Comparison of ENCODE assay signal across 8 cellular contexts in genomic region chr7:128830231-128831177, GRCh38. TPM values are rescaled to one million over a fixed set of nuclear protein-coding genes. Genes with fewer than 3 reads are reported as not detected.
DNase-seq lines count a peak whose midpoint lies in the region; ATAC-seq and TF ChIP-seq lines count a peak whose summit lies in the region.

Gene FLNC, plus strand, starts transcription at chr7:128830406. Its CDS starts 232 bp downstream, at chr7:128830638.

- no peak for TF ChIP-seq POLR2A in lower leg skin (IDR thresholded peaks at IDR 0.05)

- peak within 1 kb of the TSS; percentile 98 for H3K27ac ChIP-seq in WERI-Rb-1

- no peaks in the 10 kb centered on the region for H3K27me3 ChIP-seq in WERI-Rb-1 (ENCODE audit: insufficient read depth, low read depth, severe bottlenecking)

- H3K4me3 ChIP-seq in HFF-Myc (replicated peaks; ENCODE audit: low read depth, low read length), result peak within 1 kb of the TSS; percentile 93
- peak within 1 kb of the TSS; percentile 24 for H3K4me3 ChIP-seq in WERI-Rb-1 (ENCODE audit: low read depth, low read length)
- H3K4me3 ChIP-seq in lower leg skin (ENCODE audit: low read depth, poor library complexity, severe bottlenecking), result peak within 1 kb of the TSS; percentile 37

- TF ChIP-seq CTCF in HFF-Myc (IDR thresholded peaks at IDR 0.05; ENCODE audit: low read depth, low read length, missing control alignments), result no peak
- no peak for TF ChIP-seq CTCF in WERI-Rb-1 (IDR thresholded peaks at IDR 0.05; ENCODE audit: low read depth, low read length)
- no peak for TF ChIP-seq CTCF in lower leg skin (IDR thresholded peaks at IDR 0.05)

- no peaks in the 10 kb centered on the region for H3K9me3 ChIP-seq in WERI-Rb-1 (ENCODE audit: severe bottlenecking)

- no peaks in the 10 kb centered on the region for H3K36me3 ChIP-seq in WERI-Rb-1

- ATAC-seq in HG02678 (IDR thresholded peaks at IDR 0.05; ENCODE audit: unreplicated experiment) (no peak), HG02870 (IDR thresholded peaks at IDR 0.05; ENCODE audit: unreplicated experiment) (no peak)

- DNase-seq in HFF-Myc (ENCODE audit: extremely low read depth, low read depth), result no peak
- DNase-seq in WERI-Rb-1, result no peak
- DNase-seq in dermis microvascular lymphatic vessel endothelial cell (ENCODE audit: low read depth in 2 of 2), result peak; percentile 40 to 82
- peak in 1 of 2 donors; percentile 93 for DNase-seq in lower leg skin (ENCODE audit: low spot score in 2 of 2)
- DNase-seq in stimulated activated CD8-positive, alpha-beta memory T cell treated with anti-CD3 and anti-CD28 coated beads, Interleukin-12 subunit alpha, Interleukin-12 subunit beta, amount 100 ng/mL, for 4 hours (ENCODE audit: low read depth), result peak; percentile 15
- no peak for DNase-seq in GOT3 (lab: John Stamatoyannopoulos, UW)

- WGBS in lower leg skin, 2 donors, result 1 to 7% methylated on average over 29 to 39 of the region's 109 CpGs

- intact Hi-C loops in lower leg skin (cut with DNase I; ENCODE audit: low total_unique reads), result no loop called here

RNA-seq across cellular contexts. Expression of gene FLNC, which starts in this region (rescaled TPM):
- total RNA-seq in dermis microvascular lymphatic vessel endothelial cell, result 130 and 133 TPM in 2 replicates
- total RNA-seq in lower leg skin, result 10 to 100 TPM in 1 of 4 donors, 1 to 10 TPM in 3; 5.0 to 11.1 (median 6.2) TPM

Comparison
In these comparisons a context has a peak if more than half of its experiments do, and no peak if none do; other contexts are left out.
1. RNA of gene FLNC (total RNA-seq): 130 to 133 TPM in dermis microvascular lymphatic vessel endothelial cell; 5.0 to 11.1 TPM in lower leg skin; every median in the first group is over 10 times any median in the second.
2. DNase-seq: peak in dermis microvascular lymphatic vessel endothelial cell (2 of 2) and stimulated activated CD8-positive, alpha-beta memory T cell treated with anti-CD3 and anti-CD28 coated beads, Interleukin-12 subunit alpha, Interleukin-12 subunit beta, amount 100 ng/mL, for 4 hours (single experiment); none in HFF-Myc (single experiment), WERI-Rb-1 (single experiment) and GOT3 (single experiment).
3. H3K4me3 ChIP-seq: peak in every context shown above with its lines; median percentile 93 in HFF-Myc; 37 in lower leg skin; 24 in WERI-Rb-1.